23 cellular contexts compared by ENCODE assay signal in genomic region chr5:54991446-54991845, GRCh38. TPM values are rescaled to one million over a fixed set of nuclear protein-coding genes. Genes with fewer than 3 reads are reported as not detected.
A peak's percentile ranks its signal among the peaks of the same experiment; 100 is the strongest.
DNase-seq lines count a peak whose midpoint lies in the region; ATAC-seq and TF ChIP-seq lines count a peak whose summit lies in the region.
"Had no signal": no experiment of that assay in that cellular context is flagged by ENCODE, and none has a peak within 500 bp of the region (broad histone marks: within the 10 kb centered on the region; RNA-seq: fewer than 3 reads in every experiment).

No MANE protein-coding gene starts in this region.

- H4K20me1 ChIP-seq in SK-N-SH (ENCODE audit: insufficient read depth) (no peaks in the 10 kb centered on the region), fibroblast of lung (ENCODE audit: control insufficient read depth, extremely low read depth, insufficient read depth, low read length) (no peaks in the 10 kb centered on the region)

- whole genome bisulfite sequencing in SK-N-SH (ENCODE audit: low lambda C conversion rate), result 16% methylated on average over 3 of the region's 3 CpGs

- H3K9me3 Mint-ChIP-seq in HFFc6, result no peaks in the 10 kb centered on the region
- H3K9me3 Mint-ChIP-seq in CD4-positive, alpha-beta memory T cell, result no peaks in the 10 kb centered on the region
- H3K9me3 Mint-ChIP-seq in naive thymus-derived CD4-positive, alpha-beta T cell, result peaks cover 0 to 7% (median 0%) of the 10 kb centered on the region in 11 donors
- H3K9me3 Mint-ChIP-seq: CD4-positive, alpha-beta T cell had no signal

- H2AFZ ChIP-seq in SK-N-SH (ENCODE audit: low read depth), result peak overlapping the region; percentile 19; the same call in 1 of the 2 replicates
- H2AFZ ChIP-seq in fibroblast of lung (ENCODE audit: low read length), result no peak overlapping the region

- H3K36me3 Mint-ChIP-seq in HFFc6 (ENCODE audit: low read depth), result no peaks in the 10 kb centered on the region
- H3K36me3 Mint-ChIP-seq in CD4-positive, alpha-beta memory T cell, result no peaks in the 10 kb centered on the region
- peaks cover 0 to 27% (median 0%) of the 10 kb centered on the region in 5 donors for H3K36me3 Mint-ChIP-seq in naive thymus-derived CD4-positive, alpha-beta T cell

- 0 out of 2 replicates have a peak overlapping the region, but pooled peaks have one; percentile 6 for H3K9ac ChIP-seq in SK-N-SH
- no peak overlapping the region for H3K9ac ChIP-seq in fibroblast of lung (ENCODE audit: insufficient read depth, low read length)

- H3K36me3 ChIP-seq in SK-N-SH (replicated peaks in 1 of 2; ENCODE audit: control insufficient read depth in 1 of 2, insufficient read depth in 2 of 2, low read length in 1 of 2) (no peaks in the 10 kb centered on the region), fibroblast of lung (ENCODE audit: control insufficient read depth, insufficient read depth, low read length) (no peaks in the 10 kb centered on the region)
- H3K36me3 ChIP-seq in CD4-positive, alpha-beta memory T cell (ENCODE audit: insufficient read depth, low read length), result no peaks in the 10 kb centered on the region
- H3K36me3 ChIP-seq in naive thymus-derived CD4-positive, alpha-beta T cell (ENCODE audit: control insufficient read depth in 2 of 3, insufficient read depth in 3 of 3, low read length in 3 of 3), result no peaks in the 10 kb centered on the region
- H3K36me3 ChIP-seq: BE2C, Peyer's patch had no signal

- no peaks in the 10 kb centered on the region for H3K9me2 ChIP-seq in SK-N-SH

- intact Hi-C loops in CD4-positive, alpha-beta memory T cell (cut with micrococcal nuclease), result no loop called here
- intact Hi-C loops in naive thymus-derived CD4-positive, alpha-beta T cell (cut with micrococcal nuclease), result no loop called here

- H3K27me3 ChIP-seq in SK-N-SH (ENCODE audit: insufficient read depth) (no peaks in the 10 kb centered on the region), fibroblast of lung (ENCODE audit: control insufficient read depth, insufficient read depth, low read length) (no peaks in the 10 kb centered on the region)
- no peaks in the 10 kb centered on the region for H3K27me3 ChIP-seq in CD4-positive, alpha-beta memory T cell (ENCODE audit: insufficient read depth, low read length)
- no peaks in the 10 kb centered on the region for H3K27me3 ChIP-seq in naive thymus-derived CD4-positive, alpha-beta T cell (ENCODE audit: control insufficient read depth in 2 of 2, insufficient read depth in 2 of 2, low read length in 2 of 2)
- H3K27me3 ChIP-seq: Peyer's patch had no signal

- peak overlapping the region; percentile 41; the same call in 1 of the 2 replicates for H3K4me2 ChIP-seq in SK-N-SH
- no peak overlapping the region for H3K4me2 ChIP-seq in fibroblast of lung (ENCODE audit: extremely low read depth, insufficient read depth, low read length)

- no peak for TF ChIP-seq EP300 in SK-N-SH (IDR thresholded peaks at IDR 0.05; ENCODE audit: borderline replicate concordance in 1 of 2, low read depth in 1 of 2, low read length in 1 of 2)

- no peak for TF ChIP-seq RAD21 in SK-N-SH (IDR thresholded peaks at IDR 0.05; ENCODE audit: low read length)

- CTCF ChIA-PET in SK-N-SH (lab: Yijun Ruan, JAX), result no interaction called here
- CTCF ChIA-PET in CD4-positive, alpha-beta memory T cell (lab: Charles Lee; ENCODE audit: partially characterized antibody), result no interaction called here
- CTCF ChIA-PET in naive thymus-derived CD4-positive, alpha-beta T cell (lab: Charles Lee), result no interaction called here

- peak overlapping the region; percentile 73 for H3K4me3 Mint-ChIP-seq in HFFc6
- no peak overlapping the region for H3K4me3 Mint-ChIP-seq in CD4-positive, alpha-beta memory T cell
- no peak overlapping the region for H3K4me3 Mint-ChIP-seq in naive thymus-derived CD4-positive, alpha-beta T cell
- H3K4me3 Mint-ChIP-seq: CD4-positive, alpha-beta T cell had no signal

- H3K4me1 ChIP-seq in SK-N-SH (ENCODE audit: control insufficient read depth in 1 of 2, insufficient read depth in 2 of 2, low read depth in 1 of 2, low read length in 1 of 2) (peaks cover 0 to 22% of the 10 kb centered on the region in 2 experiments; a peak in 3 of 4 replicates), fibroblast of lung (ENCODE audit: control insufficient read depth, extremely low read depth, insufficient read depth, low read length) (peaks cover 7% of the 10 kb centered on the region)
- H3K4me1 ChIP-seq in CD4-positive, alpha-beta memory T cell (ENCODE audit: insufficient read depth, low read length), result peaks cover 49% of the 10 kb centered on the region
- H3K4me1 ChIP-seq in naive thymus-derived CD4-positive, alpha-beta T cell (ENCODE audit: control insufficient read depth in 2 of 2, insufficient read depth in 2 of 2, low read length in 2 of 2), result peaks cover 15 to 44% of the 10 kb centered on the region in 2 donors
- H3K4me1 ChIP-seq: BE2C, Peyer's patch had no signal

- ATAC-seq in naive thymus-derived CD4-positive, alpha-beta T cell, result no peak
- ATAC-seq: GM12878, HepG2 had no signal

- H3K4me1 Mint-ChIP-seq in HFFc6 (ENCODE audit: low read depth), result peaks cover 80% of the 10 kb centered on the region
- peaks cover 32 to 69% (median 46%) of the 10 kb centered on the region in 4 donors for H3K4me1 Mint-ChIP-seq in CD4-positive, alpha-beta memory T cell
- H3K4me1 Mint-ChIP-seq in naive thymus-derived CD4-positive, alpha-beta T cell, result peaks cover 24 to 47% (median 35%) of the 10 kb centered on the region in 7 donors

- H3K4me3 ChIP-seq in SK-N-SH (ENCODE audit: low read depth in 2 of 2, low read length in 1 of 2), result no peak overlapping the region
- no peak overlapping the region for H3K4me3 ChIP-seq in fibroblast of lung (replicated peaks in 1 of 4; ENCODE audit: control extremely low read depth in 1 of 4, insufficient read depth in 1 of 4, low read depth in 3 of 4, low read length in 4 of 4)
- no peak overlapping the region for H3K4me3 ChIP-seq in CD4-positive, alpha-beta memory T cell (ENCODE audit: low read length in 2 of 2)
- H3K4me3 ChIP-seq in naive thymus-derived CD4-positive, alpha-beta T cell (ENCODE audit: low read length), result no peak overlapping the region
- H3K4me3 ChIP-seq: GM12878, Peyer's patch had no signal

- POLR2A ChIA-PET in SK-N-SH (lab: Yijun Ruan, JAX), result no interaction called here
- POLR2A ChIA-PET in CD4-positive, alpha-beta memory T cell (lab: Charles Lee; ENCODE audit: partially characterized antibody), result interaction anchor here (0.6 to 1.2 kb wide), 2 partner anchors 11 to 103 kb away, joined by 3 to 4 read pairs; no protein-coding TSS in a partner anchor
- POLR2A ChIA-PET in naive thymus-derived CD4-positive, alpha-beta T cell (lab: Charles Lee), result interaction anchor here (1.7 kb wide), 1 partner anchor 46 kb away, joined by 6 read pairs; no protein-coding TSS in a partner anchor

- H3K27ac ChIP-seq in SK-N-SH (ENCODE audit: low read depth in 2 of 2, low read length in 1 of 2) (peak overlapping the region in 1 of 2 experiments; percentile 69; a peak in 3 of 4 replicates), fibroblast of lung (ENCODE audit: insufficient read depth, low read length) (peak overlapping the region; percentile 30)
- H3K27ac ChIP-seq in CD4-positive, alpha-beta memory T cell (ENCODE audit: low read depth, low read length), result no peak overlapping the region
- no peak overlapping the region for H3K27ac ChIP-seq in naive thymus-derived CD4-positive, alpha-beta T cell (ENCODE audit: low read depth, low read length)
- H3K27ac ChIP-seq: Peyer's patch had no signal

- peaks cover 31% of the 10 kb centered on the region for H3F3A ChIP-seq in SK-N-SH (replicated peaks; ENCODE audit: insufficient read depth)

- DNase-seq in HFFc6, result no peak
- no peak for DNase-seq in SK-N-SH
- peak in 1 of 2 donors; percentile 34 for DNase-seq in fibroblast of lung (ENCODE audit: low read depth in 2 of 2)
- no peak for DNase-seq in MV-4-11 (lab: John Stamatoyannopoulos, UW)
- no peak for DNase-seq in CD4-positive, alpha-beta memory T cell
- no peak for DNase-seq in ureter (ENCODE audit: low spot score)
- DNase-seq in naive thymus-derived CD4-positive, alpha-beta T cell, result no peak
- DNase-seq: BE2C; Calu3; CD4-positive, alpha-beta T cell; DMS79; GDM1; Karpas-422; NCI-H1105 treated with DMSO at 0.1 percent for 48 hours; NCI-H1694 treated with DMSO at 0.1 percent for 48 hours; NCI-H2107; NCI-H2227 treated with DMSO at 0.1 percent for 48 hours; NCI-H524; Peyer's patch; Right ventricle myocardium superior had no signal

- H3K79me2 ChIP-seq in SK-N-SH (ENCODE audit: insufficient read depth), result no peaks in the 10 kb centered on the region
- no peaks in the 10 kb centered on the region for H3K79me2 ChIP-seq in fibroblast of lung (ENCODE audit: control insufficient read depth, insufficient read depth, low read length)

- H3K9me3 ChIP-seq in SK-N-SH (no peaks in the 10 kb centered on the region), fibroblast of lung (ENCODE audit: control insufficient read depth, insufficient read depth, low read depth, low read length) (no peaks in the 10 kb centered on the region)
- H3K9me3 ChIP-seq in CD4-positive, alpha-beta memory T cell (ENCODE audit: control insufficient read depth in 1 of 2, low read length in 2 of 2), result no peaks in the 10 kb centered on the region
- H3K9me3 ChIP-seq in naive thymus-derived CD4-positive, alpha-beta T cell (ENCODE audit: control insufficient read depth in 2 of 3, low read length in 3 of 3), result no peaks in the 10 kb centered on the region
- H3K9me3 ChIP-seq: BE2C, Peyer's patch had no signal

- TF ChIP-seq CTCF in HFFc6 (IDR thresholded peaks at IDR 0.05), result no peak
- no peak for TF ChIP-seq CTCF in SK-N-SH (IDR thresholded peaks at IDR 0.05)
- TF ChIP-seq CTCF in fibroblast of lung (conservative IDR thresholded peaks at IDR 0.05 in 1 of 2, IDR thresholded peaks at IDR 0.05 in 1 of 2; ENCODE audit: low read depth in 1 of 2, low read length in 2 of 2), result no peak

- no peaks in the 10 kb centered on the region for H3K27me3 Mint-ChIP-seq in HFFc6 (ENCODE audit: insufficient read depth)
- no peaks in the 10 kb centered on the region for H3K27me3 Mint-ChIP-seq in CD4-positive, alpha-beta memory T cell
- peaks cover 0 to 11% (median 0%) of the 10 kb centered on the region in 5 donors for H3K27me3 Mint-ChIP-seq in naive thymus-derived CD4-positive, alpha-beta T cell
- H3K27me3 Mint-ChIP-seq: CD4-positive, alpha-beta T cell had no signal

- peak overlapping the region; percentile 90 for H3K27ac Mint-ChIP-seq in HFFc6
- no peak overlapping the region for H3K27ac Mint-ChIP-seq in CD4-positive, alpha-beta memory T cell
- no peak overlapping the region for H3K27ac Mint-ChIP-seq in naive thymus-derived CD4-positive, alpha-beta T cell
- H3K27ac Mint-ChIP-seq: CD4-positive, alpha-beta T cell had no signal

RNA-seq across cellular contexts. Expression of gene ESM1, which starts 6.1 kb away (rescaled TPM):
- total RNA-seq in HFFc6 (2021; fragmentation: NEBNext Ultra II Directional; extraction: Animal tissue kit (Norgen Biotek cat#: 25700)), result 10 to 100 TPM in 2 of 6 experiments, 1 to 10 TPM in 4; 8.5 to 54.1 (median 9.1) TPM
- polyA plus RNA-seq in SK-N-SH (2012; rRNA removed) (36.5 and 37.4 TPM in 2 replicates), fibroblast of lung (0.50 and 2.6 TPM in 2 replicates)
- 29.6 and 39.2 TPM in 2 replicates for polyA plus RNA-seq in SK-N-SH (2012; cell fraction: cytosol; rRNA removed)
- 19.3 and 20.2 TPM in 2 replicates for polyA plus RNA-seq in SK-N-SH (2012; cell fraction: nucleus; rRNA removed)
- total RNA-seq in fibroblast of lung (1.5 and 1.8 TPM in 2 replicates), ureter (not detected)
- polyA plus RNA-seq in fibroblast of lung (2012), result 0.69 and 4.4 TPM in 2 replicates
- polyA minus RNA-seq in fibroblast of lung (ENCODE audit: low replicate concordance), result 1.3 and 1.6 TPM in 2 replicates
- 1 to 10 TPM in 1 of 2 experiments, under 1 TPM in 1; 0.99 to 1.5 TPM for total RNA-seq in CD4-positive, alpha-beta memory T cell
- polyA plus RNA-seq in CD4-positive, alpha-beta memory T cell, result 1 to 10 TPM; 1.1 TPM
- total RNA-seq in naive thymus-derived CD4-positive, alpha-beta T cell, result 1 to 10 TPM in 1 of 5 experiments, under 1 TPM in 1, not detected in 3; 0.39 to 1.2 TPM
- polyA plus RNA-seq in naive thymus-derived CD4-positive, alpha-beta T cell, result not detected
- total RNA-seq: Calu3; CD4-positive, alpha-beta T cell; GM12878; H4; HepG2; Peyer's patch; Right ventricle myocardium superior had no signal
- polyA plus RNA-seq: GM12878, HepG2 had no signal

RNA-seq across cellular contexts. Expression of gene GZMK, which starts 32.6 kb away (rescaled TPM):
- total RNA-seq in HFFc6 (2021; fragmentation: NEBNext Ultra II Directional; extraction: Animal tissue kit (Norgen Biotek cat#: 25700)), result not detected
- polyA plus RNA-seq in SK-N-SH (2012; rRNA removed), result not detected in 2 replicates
- 0.01 TPM in 1 of 2 replicates, not detected in the other for polyA plus RNA-seq in SK-N-SH (2012; cell fraction: cytosol; rRNA removed)
- polyA plus RNA-seq in SK-N-SH (2012; cell fraction: nucleus; rRNA removed), result not detected in 2 replicates
- total RNA-seq in fibroblast of lung, result not detected in 2 replicates
- polyA plus RNA-seq in fibroblast of lung, result not detected in 2 replicates
- not detected in 2 replicates for polyA plus RNA-seq in fibroblast of lung (2012)
- polyA minus RNA-seq in fibroblast of lung (ENCODE audit: low replicate concordance), result not detected in 2 replicates
- total RNA-seq in CD4-positive, alpha-beta memory T cell, result 10 to 100 TPM; 30.0 to 31.3 TPM
- polyA plus RNA-seq in CD4-positive, alpha-beta memory T cell, result 100 to 1,000 TPM in 1 of 2 donors, 10 to 100 TPM in 1; 92.8 to 116 TPM
- total RNA-seq in ureter, result 0.49 TPM
- 10 to 100 TPM in 1 of 5 experiments, 1 to 10 TPM in 4; 1.3 to 18.1 (median 2.4) TPM for total RNA-seq in naive thymus-derived CD4-positive, alpha-beta T cell
- polyA plus RNA-seq in naive thymus-derived CD4-positive, alpha-beta T cell, result 1 to 10 TPM; 1.9 to 4.0 TPM
- total RNA-seq: Calu3, GM12878, H4, HepG2, Peyer's patch had no signal
- polyA plus RNA-seq: HepG2 had no signal
